Comparison of ENCODE assay signal across 8 cellular contexts in genomic region chr12:120200364-120200817, GRCh38. TPM values are rescaled to one million over a fixed set of nuclear protein-coding genes. Genes with fewer than 3 reads are reported as not detected.
DNase-seq lines count a peak whose midpoint lies in the region; ATAC-seq and TF ChIP-seq lines count a peak whose summit lies in the region.
"Not testable (repeated sequence)": the region's sequence is repeated elsewhere in the genome, so short reads cannot be mapped to it uniquely, and the experiment has no call there.

No MANE protein-coding gene starts in this region.

- not testable (repeated sequence) for H3K9me3 ChIP-seq in OCI-LY3 (ENCODE audit: insufficient read depth, low read length); cardiac muscle cell (ENCODE audit: low read depth)

- H3K9me3 Mint-ChIP-seq in activated T-cell treated with anti-CD3 and anti-CD28 coated beads, Interleukin-2, amount 50 U/mL, for 4 hours; chondrocyte (ENCODE audit: low read depth); mesothelial cell of epicardium: not testable (repeated sequence)

- peaks cover 36% of the 10 kb centered on the region for H3K4me1 Mint-ChIP-seq in activated T-cell treated with anti-CD3 and anti-CD28 coated beads, Interleukin-2, amount 50 U/mL, for 4 hours (ENCODE audit: low read depth)
- peaks cover 50% of the 10 kb centered on the region for H3K4me1 Mint-ChIP-seq in chondrocyte (ENCODE audit: low read depth)
- peaks cover 25% of the 10 kb centered on the region for H3K4me1 Mint-ChIP-seq in mesothelial cell of epicardium

- not testable (repeated sequence) for H3K27me3 ChIP-seq in OCI-LY3 (ENCODE audit: low read depth, low read length); cardiac muscle cell

- H3K36me3 ChIP-seq in OCI-LY3 (replicated peaks; ENCODE audit: low read depth, low read length): peaks cover 46% of the 10 kb centered on the region
- peaks cover 27% of the 10 kb centered on the region for H3K36me3 ChIP-seq in cardiac muscle cell
- H3K36me3 ChIP-seq in urinary bladder (ENCODE audit: insufficient read depth): not testable (repeated sequence)

- ATAC-seq in activated T-cell treated with anti-CD3 and anti-CD28 coated beads, Interleukin-2, amount 50 U/mL, for 4 hours: not testable (repeated sequence)

- H3K4me3 ChIP-seq in GM12864 (ENCODE audit: low read depth, low read length) (peak overlapping the region; percentile 100), OCI-LY3 (ENCODE audit: low read length) (peak overlapping the region; percentile 97), cardiac muscle cell (peak overlapping the region; percentile 93), retinal pigment epithelial cell (ENCODE audit: low read length) (peak overlapping the region; percentile 87), urinary bladder (ENCODE audit: low read depth, low read length) (peak overlapping the region; percentile 87)

- H3K36me3 Mint-ChIP-seq in activated T-cell treated with anti-CD3 and anti-CD28 coated beads, Interleukin-2, amount 50 U/mL, for 4 hours (ENCODE audit: insufficient read depth): peaks cover 43% of the 10 kb centered on the region
- H3K36me3 Mint-ChIP-seq in chondrocyte (ENCODE audit: low read depth): peaks cover 26% of the 10 kb centered on the region
- H3K36me3 Mint-ChIP-seq in mesothelial cell of epicardium: peaks cover 14% of the 10 kb centered on the region

- not testable (repeated sequence) for TF ChIP-seq CTCF in GM12864 (IDR thresholded peaks at IDR 0.05; ENCODE audit: low read depth, low read length, missing control alignments); OCI-LY3 (IDR thresholded peaks at IDR 0.05; ENCODE audit: low read depth, low read length); chondrocyte (IDR thresholded peaks at IDR 0.05); cardiac muscle cell (IDR thresholded peaks at IDR 0.05; ENCODE audit: low read depth, low read length); mesothelial cell of epicardium (IDR thresholded peaks at IDR 0.05; ENCODE audit: unreplicated experiment); retinal pigment epithelial cell (conservative IDR thresholded peaks at IDR 0.05; ENCODE audit: low read depth, low read length)

- not testable (repeated sequence) for H2AFZ ChIP-seq in OCI-LY3 (ENCODE audit: low read depth, low read length)

- H3K4me3 Mint-ChIP-seq in activated T-cell treated with anti-CD3 and anti-CD28 coated beads, Interleukin-2, amount 50 U/mL, for 4 hours: peak overlapping the region; percentile 99
- peak overlapping the region; percentile 97 for H3K4me3 Mint-ChIP-seq in chondrocyte (ENCODE audit: unreplicated experiment)
- peak overlapping the region; percentile 89 for H3K4me3 Mint-ChIP-seq in mesothelial cell of epicardium

- peaks cover 23% of the 10 kb centered on the region for H4K20me1 ChIP-seq in OCI-LY3 (ENCODE audit: insufficient read depth, low read length)

- peak overlapping the region; percentile 74 for H3K27ac ChIP-seq in OCI-LY3 (ENCODE audit: low read length)
- H3K27ac ChIP-seq in cardiac muscle cell: peak overlapping the region; percentile 72
- peak overlapping the region; percentile 71 for H3K27ac ChIP-seq in urinary bladder (ENCODE audit: low read depth)

- DNase-seq in GM12864 (ENCODE audit: low read depth); activated T-cell treated with anti-CD3 and anti-CD28 coated beads, Interleukin-2, amount 50 U/mL, for 4 hours; chondrocyte (ENCODE audit: low spot score); mesothelial cell of epicardium (ENCODE audit: low spot score in 2 of 2, unreplicated experiment in 2 of 2); retinal pigment epithelial cell (ENCODE audit: low read depth): not testable (repeated sequence)
- peak in 1 of 2 donors; percentile 12 for DNase-seq in cardiac muscle cell (ENCODE audit: low read depth in 1 of 2, low spot score in 1 of 2)

- H3K4me1 ChIP-seq in OCI-LY3 (ENCODE audit: low read length) (peaks cover 25% of the 10 kb centered on the region), cardiac muscle cell (ENCODE audit: low read depth) (peaks cover 12% of the 10 kb centered on the region)
- not testable (repeated sequence) for H3K4me1 ChIP-seq in urinary bladder (ENCODE audit: insufficient read depth)

- H3K9ac ChIP-seq in OCI-LY3 (ENCODE audit: low read length): peak overlapping the region; percentile 100

- H3K27ac Mint-ChIP-seq in chondrocyte (ENCODE audit: unreplicated experiment) (peak overlapping the region; percentile 99), mesothelial cell of epicardium (peak overlapping the region; percentile 100)

- H3K79me2 ChIP-seq in OCI-LY3 (ENCODE audit: low read length): peaks cover 49% of the 10 kb centered on the region

- not testable (repeated sequence) for H3K27me3 Mint-ChIP-seq in activated T-cell treated with anti-CD3 and anti-CD28 coated beads, Interleukin-2, amount 50 U/mL, for 4 hours (ENCODE audit: low read depth); chondrocyte (ENCODE audit: low read depth); mesothelial cell of epicardium (ENCODE audit: low read depth)

- WGBS in urinary bladder: 3% methylated on average over 17 of the region's 17 CpGs

- H3K4me2 ChIP-seq in OCI-LY3 (ENCODE audit: low read length): peak overlapping the region; percentile 86

RNA-seq across cellular contexts. Expression of gene RPLP0, which starts 0.5 kb away (rescaled TPM):
- 1,000 to 10,000 TPM; 4,185 to 4,369 (median 4,226) TPM for total RNA-seq in activated T-cell treated with anti-CD3 and anti-CD28 coated beads, Interleukin-2, amount 50 U/mL, for 4 hours
- total RNA-seq in chondrocyte: 1,691 to 2,186 TPM (median 1,706 TPM) in 3 replicates
- 3,916 and 4,641 TPM in 2 replicates for total RNA-seq in cardiac muscle cell
- polyA plus RNA-seq in cardiac muscle cell: 904 and 1,089 TPM in 2 replicates
- 1,924 to 1,989 TPM (median 1,950 TPM) in 3 replicates for total RNA-seq in mesothelial cell of epicardium
- 1,987 TPM for total RNA-seq in urinary bladder
- 3,611 TPM for polyA plus RNA-seq in urinary bladder

RNA-seq across cellular contexts. Expression of gene GCN1, which starts 5.9 kb away (rescaled TPM):
- 100 to 1,000 TPM; 192 to 204 (median 200) TPM for total RNA-seq in activated T-cell treated with anti-CD3 and anti-CD28 coated beads, Interleukin-2, amount 50 U/mL, for 4 hours
- 92.3 to 137 TPM (median 97.5 TPM) in 3 replicates for total RNA-seq in chondrocyte
- 59.2 and 76.0 TPM in 2 replicates for total RNA-seq in cardiac muscle cell
- 27.0 and 37.0 TPM in 2 replicates for polyA plus RNA-seq in cardiac muscle cell
- total RNA-seq in mesothelial cell of epicardium: 121 to 134 TPM (median 127 TPM) in 3 replicates
- 76.9 TPM for total RNA-seq in urinary bladder
- 30.4 TPM for polyA plus RNA-seq in urinary bladder
